ENCODE assay signal across 1 cellular context in the genomic region with DNA sequence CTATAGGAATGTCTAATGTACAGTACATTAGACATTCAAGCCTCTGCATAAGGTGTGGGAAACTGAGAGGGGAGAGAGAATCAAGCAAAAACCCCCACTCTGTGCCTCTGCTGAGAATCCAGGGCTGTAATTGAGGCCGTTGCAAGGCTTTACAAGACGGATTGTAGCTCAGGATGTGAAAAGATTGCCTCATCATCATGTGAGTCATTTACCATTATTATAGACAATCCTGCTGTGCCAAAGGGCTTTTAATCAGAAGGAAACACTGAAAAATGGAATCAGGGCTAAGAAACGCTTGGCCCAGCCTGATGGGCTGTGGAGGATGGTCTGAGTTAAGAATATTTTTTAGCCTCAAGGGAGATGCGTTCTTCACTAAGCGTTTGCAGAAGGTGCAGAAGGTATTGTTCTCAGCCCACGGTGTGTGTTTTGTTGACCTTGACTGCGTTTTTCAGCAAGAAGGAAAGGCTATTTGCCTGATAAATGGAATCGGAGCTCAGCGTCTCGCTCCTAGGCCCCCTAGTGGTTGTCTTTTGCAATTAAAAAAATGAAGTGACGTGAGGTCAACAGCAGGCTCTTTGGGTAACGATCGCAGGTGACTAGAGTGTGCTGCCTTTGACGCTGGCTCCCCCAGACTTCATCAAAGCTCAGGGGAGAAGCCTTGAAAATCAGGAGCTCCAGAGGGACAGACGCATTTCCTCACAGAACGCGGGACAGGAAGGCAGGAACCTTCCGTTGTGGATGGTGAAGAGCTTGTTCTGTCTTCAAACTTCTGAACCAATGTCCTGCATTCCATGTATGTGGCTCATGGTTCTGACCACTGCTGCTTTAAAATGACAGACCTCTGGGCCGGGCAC.
TF ChIP-seq lines count a peak whose summit lies in the region.

No MANE protein-coding gene starts in this region.

TF ChIP-seq in SK-N-SH, 30 proteins besides CTCF, POLR2A, EP300 and RAD21 (continued from another document):
- TF ChIP-seq, protein P1, sequence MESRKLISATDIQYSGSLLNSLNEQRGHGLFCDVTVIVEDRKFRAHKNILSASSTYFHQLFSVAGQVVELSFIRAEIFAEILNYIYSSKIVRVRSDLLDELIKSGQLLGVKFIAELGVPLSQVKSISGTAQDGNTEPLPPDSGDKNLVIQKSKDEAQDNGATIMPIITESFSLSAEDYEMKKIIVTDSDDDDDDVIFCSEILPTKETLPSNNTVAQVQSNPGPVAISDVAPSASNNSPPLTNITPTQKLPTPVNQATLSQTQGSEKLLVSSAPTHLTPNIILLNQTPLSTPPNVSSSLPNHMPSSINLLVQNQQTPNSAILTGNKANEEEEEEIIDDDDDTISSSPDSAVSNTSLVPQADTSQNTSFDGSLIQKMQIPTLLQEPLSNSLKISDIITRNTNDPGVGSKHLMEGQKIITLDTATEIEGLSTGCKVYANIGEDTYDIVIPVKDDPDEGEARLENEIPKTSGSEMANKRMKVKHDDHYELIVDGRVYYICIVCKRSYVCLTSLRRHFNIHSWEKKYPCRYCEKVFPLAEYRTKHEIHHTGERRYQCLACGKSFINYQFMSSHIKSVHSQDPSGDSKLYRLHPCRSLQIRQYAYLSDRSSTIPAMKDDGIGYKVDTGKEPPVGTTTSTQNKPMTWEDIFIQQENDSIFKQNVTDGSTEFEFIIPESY (IDR thresholded peaks at IDR 0.05; ENCODE audit: borderline replicate concordance, low read depth): no peak
- TF ChIP-seq, protein P2, sequence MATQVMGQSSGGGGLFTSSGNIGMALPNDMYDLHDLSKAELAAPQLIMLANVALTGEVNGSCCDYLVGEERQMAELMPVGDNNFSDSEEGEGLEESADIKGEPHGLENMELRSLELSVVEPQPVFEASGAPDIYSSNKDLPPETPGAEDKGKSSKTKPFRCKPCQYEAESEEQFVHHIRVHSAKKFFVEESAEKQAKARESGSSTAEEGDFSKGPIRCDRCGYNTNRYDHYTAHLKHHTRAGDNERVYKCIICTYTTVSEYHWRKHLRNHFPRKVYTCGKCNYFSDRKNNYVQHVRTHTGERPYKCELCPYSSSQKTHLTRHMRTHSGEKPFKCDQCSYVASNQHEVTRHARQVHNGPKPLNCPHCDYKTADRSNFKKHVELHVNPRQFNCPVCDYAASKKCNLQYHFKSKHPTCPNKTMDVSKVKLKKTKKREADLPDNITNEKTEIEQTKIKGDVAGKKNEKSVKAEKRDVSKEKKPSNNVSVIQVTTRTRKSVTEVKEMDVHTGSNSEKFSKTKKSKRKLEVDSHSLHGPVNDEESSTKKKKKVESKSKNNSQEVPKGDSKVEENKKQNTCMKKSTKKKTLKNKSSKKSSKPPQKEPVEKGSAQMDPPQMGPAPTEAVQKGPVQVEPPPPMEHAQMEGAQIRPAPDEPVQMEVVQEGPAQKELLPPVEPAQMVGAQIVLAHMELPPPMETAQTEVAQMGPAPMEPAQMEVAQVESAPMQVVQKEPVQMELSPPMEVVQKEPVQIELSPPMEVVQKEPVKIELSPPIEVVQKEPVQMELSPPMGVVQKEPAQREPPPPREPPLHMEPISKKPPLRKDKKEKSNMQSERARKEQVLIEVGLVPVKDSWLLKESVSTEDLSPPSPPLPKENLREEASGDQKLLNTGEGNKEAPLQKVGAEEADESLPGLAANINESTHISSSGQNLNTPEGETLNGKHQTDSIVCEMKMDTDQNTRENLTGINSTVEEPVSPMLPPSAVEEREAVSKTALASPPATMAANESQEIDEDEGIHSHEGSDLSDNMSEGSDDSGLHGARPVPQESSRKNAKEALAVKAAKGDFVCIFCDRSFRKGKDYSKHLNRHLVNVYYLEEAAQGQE (IDR thresholded peaks at IDR 0.05; ENCODE audit: low read depth, low read length): no peak
- no peak for TF ChIP-seq EZH2phosphoT487 (IDR thresholded peaks at IDR 0.05; ENCODE audit: borderline replicate concordance, low read depth)
- TF ChIP-seq, protein P3, sequence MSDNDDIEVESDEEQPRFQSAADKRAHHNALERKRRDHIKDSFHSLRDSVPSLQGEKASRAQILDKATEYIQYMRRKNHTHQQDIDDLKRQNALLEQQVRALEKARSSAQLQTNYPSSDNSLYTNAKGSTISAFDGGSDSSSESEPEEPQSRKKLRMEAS (IDR thresholded peaks at IDR 0.05; ENCODE audit: low read depth): no peak; the same call in 1 of the 2 replicates
- TF ChIP-seq RFX5 (IDR thresholded peaks at IDR 0.05; ENCODE audit: low read length): peak; percentile 42; the same call in 1 of the 2 replicates
- TF ChIP-seq FOXJ3 (CRISPR knock-in tag; IDR thresholded peaks at IDR 0.05): no peak
- TF ChIP-seq TEAD4 (IDR thresholded peaks at IDR 0.05; ENCODE audit: borderline replicate concordance, insufficient read depth): no peak
- no peak for TF ChIP-seq RXRA (IDR thresholded peaks at IDR 0.05; ENCODE audit: borderline replicate concordance, low read depth)
- TF ChIP-seq TAF1 (IDR thresholded peaks at IDR 0.05; ENCODE audit: borderline replicate concordance, low read depth, low read length): peak; percentile 27; the same call in 1 of the 2 replicates
- peak; percentile 52 for TF ChIP-seq SMC3 (IDR thresholded peaks at IDR 0.05; ENCODE audit: low read depth, low read length)
- no peak for TF ChIP-seq NRF1 (IDR thresholded peaks at IDR 0.05; ENCODE audit: low read depth, low read length)
- TF ChIP-seq JUND (IDR thresholded peaks at IDR 0.05): peak; percentile 46
